Comparison of ENCODE assay signal across 1 cellular context in the genomic region with DNA sequence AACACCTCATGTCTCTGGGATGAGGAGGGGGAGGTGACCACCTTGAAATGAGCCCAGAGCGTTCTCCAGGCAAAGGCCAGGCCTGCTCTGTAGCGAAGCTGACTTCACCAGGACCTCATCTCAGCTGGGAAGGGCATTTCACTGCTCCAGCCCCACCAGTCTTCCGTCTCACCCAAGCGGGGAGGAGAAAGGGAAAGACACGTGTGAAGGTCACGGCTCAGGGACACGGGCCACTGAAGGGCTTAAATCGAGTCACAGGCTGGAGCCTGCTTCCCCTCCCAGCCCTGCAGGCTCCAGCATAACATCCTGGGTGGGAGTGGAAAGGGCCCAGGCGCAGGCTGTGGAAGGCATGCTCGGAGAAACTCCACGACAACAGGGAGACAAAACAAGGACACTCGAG.
TF ChIP-seq lines count a peak whose summit lies in the region.

No MANE protein-coding gene starts in this region.

TF ChIP-seq in H1, 55 proteins besides CTCF, POLR2A, EP300 and RAD21:
- TF ChIP-seq YY1 (IDR thresholded peaks at IDR 0.05; ENCODE audit: low read depth, low read length) = no peak
- TF ChIP-seq, protein P1, sequence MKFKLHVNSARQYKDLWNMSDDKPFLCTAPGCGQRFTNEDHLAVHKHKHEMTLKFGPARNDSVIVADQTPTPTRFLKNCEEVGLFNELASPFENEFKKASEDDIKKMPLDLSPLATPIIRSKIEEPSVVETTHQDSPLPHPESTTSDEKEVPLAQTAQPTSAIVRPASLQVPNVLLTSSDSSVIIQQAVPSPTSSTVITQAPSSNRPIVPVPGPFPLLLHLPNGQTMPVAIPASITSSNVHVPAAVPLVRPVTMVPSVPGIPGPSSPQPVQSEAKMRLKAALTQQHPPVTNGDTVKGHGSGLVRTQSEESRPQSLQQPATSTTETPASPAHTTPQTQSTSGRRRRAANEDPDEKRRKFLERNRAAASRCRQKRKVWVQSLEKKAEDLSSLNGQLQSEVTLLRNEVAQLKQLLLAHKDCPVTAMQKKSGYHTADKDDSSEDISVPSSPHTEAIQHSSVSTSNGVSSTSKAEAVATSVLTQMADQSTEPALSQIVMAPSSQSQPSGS (IDR thresholded peaks at IDR 0.05; ENCODE audit: low read length) = no peak
- no peak for TF ChIP-seq TEAD4 (IDR thresholded peaks at IDR 0.05; ENCODE audit: low read depth, low read length)
- TF ChIP-seq RFX5 (IDR thresholded peaks at IDR 0.05; ENCODE audit: borderline replicate concordance, low read depth, low read length) = no peak
- TF ChIP-seq SIN3A (conservative IDR thresholded peaks at IDR 0.05 in 1 of 2, IDR thresholded peaks at IDR 0.05 in 1 of 2; ENCODE audit: low read depth in 1 of 2, low read length in 2 of 2) = no peak
- TF ChIP-seq, protein P2, sequence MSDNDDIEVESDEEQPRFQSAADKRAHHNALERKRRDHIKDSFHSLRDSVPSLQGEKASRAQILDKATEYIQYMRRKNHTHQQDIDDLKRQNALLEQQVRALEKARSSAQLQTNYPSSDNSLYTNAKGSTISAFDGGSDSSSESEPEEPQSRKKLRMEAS (IDR thresholded peaks at IDR 0.05) = no peak
- TF ChIP-seq NANOG (IDR thresholded peaks at IDR 0.05; ENCODE audit: insufficient read depth, low read depth, low read length, poor library complexity, severe bottlenecking) = no peak
- no peak for TF ChIP-seq CBX8 (IDR thresholded peaks at IDR 0.05; ENCODE audit: borderline replicate concordance, low read depth, low read length)
- no peak for TF ChIP-seq JUN (IDR thresholded peaks at IDR 0.05; ENCODE audit: low read depth, low read length)
- no peak for TF ChIP-seq SP1 (IDR thresholded peaks at IDR 0.05; ENCODE audit: low read depth, low read length)
- TF ChIP-seq KDM1A (IDR thresholded peaks at IDR 0.05; ENCODE audit: borderline replicate concordance, low read length) = no peak
